In the genomic region with DNA sequence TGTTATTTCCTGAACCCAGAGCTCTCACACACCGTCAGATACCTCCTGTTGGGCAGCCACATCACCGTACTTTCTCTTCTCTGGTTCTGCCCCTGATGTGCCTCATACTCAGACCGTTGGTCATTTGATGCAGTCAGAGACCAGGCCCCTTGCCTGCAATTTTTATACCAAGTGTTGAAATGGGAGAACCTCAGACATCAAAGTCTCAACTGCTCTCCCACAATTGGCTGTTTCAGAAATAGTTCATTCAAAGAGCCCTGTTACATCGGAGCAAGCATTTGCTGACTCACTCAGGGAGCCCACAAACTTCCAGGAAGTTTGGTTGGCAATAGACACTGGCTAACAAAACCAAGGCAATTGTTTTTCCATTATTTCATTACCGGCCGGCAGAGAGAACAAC, we compare ENCODE assay signal across 11 cellular contexts. TPM values are rescaled to one million over a fixed set of nuclear protein-coding genes. Genes with fewer than 3 reads are reported as not detected.
DNase-seq lines count a peak whose midpoint lies in the region; ATAC-seq, FAIRE-seq and TF ChIP-seq lines count a peak whose summit lies in the region.
"Had no signal": no experiment of that assay in that cellular context is flagged by ENCODE, and none has a peak within 500 bp of the region (broad histone marks: within the 10 kb centered on the region; RNA-seq: fewer than 3 reads in every experiment).

No MANE protein-coding gene starts in this region.

- intact Hi-C loops in activated T-helper 2 cell treated with anti-CD3 and anti-CD28 coated beads, Interferon-gamma antibody, Interleukin-2, Interleukin-4, amounts not matched to agents 10 μg/mL and 5 μg/mL and 100 μg/mL, durations not matched to agents 14 hours and 24 hours and 36 hours (cut with micrococcal nuclease) = no loop called here

- H3K27ac ChIP-seq in CD8-positive, alpha-beta memory T cell (ENCODE audit: low read depth, low read length) = no peak overlapping the region

- peak overlapping the region in 4 of 7 donors; percentile 12 to 79 (median 42) for H3K4me3 Mint-ChIP-seq in CD8-positive, alpha-beta memory T cell
- H3K4me3 Mint-ChIP-seq in osteocyte (ENCODE audit: unreplicated experiment) = no peak overlapping the region
- no peak overlapping the region for H3K4me3 Mint-ChIP-seq in activated T-helper 2 cell treated with anti-CD3 and anti-CD28 coated beads, Interferon-gamma antibody, Interleukin-2, Interleukin-4, amounts not matched to agents 10 μg/mL and 5 μg/mL and 100 μg/mL, durations not matched to agents 14 hours and 24 hours and 36 hours (ENCODE audit: low read depth)

- H3K4me1 Mint-ChIP-seq in CD8-positive, alpha-beta memory T cell = peaks cover 0 to 12% (median 7%) of the 10 kb centered on the region in 3 donors
- H3K4me1 Mint-ChIP-seq in osteocyte (ENCODE audit: unreplicated experiment) = peaks cover 16% of the 10 kb centered on the region
- no peaks in the 10 kb centered on the region for H3K4me1 Mint-ChIP-seq in activated T-helper 2 cell treated with anti-CD3 and anti-CD28 coated beads, Interferon-gamma antibody, Interleukin-2, Interleukin-4, amounts not matched to agents 10 μg/mL and 5 μg/mL and 100 μg/mL, durations not matched to agents 14 hours and 24 hours and 36 hours (ENCODE audit: low read depth)

- FAIRE-seq in RCC 7860 (lab: Jason Lieb, UNC) = no peak

- no peaks in the 10 kb centered on the region for H3K36me3 ChIP-seq in CD8-positive, alpha-beta memory T cell (ENCODE audit: insufficient read depth, low read length)

- no peaks in the 10 kb centered on the region for H3K9me3 ChIP-seq in CD8-positive, alpha-beta memory T cell (ENCODE audit: low read length)

- H3K27ac Mint-ChIP-seq in CD8-positive, alpha-beta memory T cell = peak overlapping the region in 6 of 8 donors; percentile 50 to 90 (median 74)
- peak overlapping the region; percentile 45 for H3K27ac Mint-ChIP-seq in osteocyte (ENCODE audit: unreplicated experiment)
- no peak overlapping the region for H3K27ac Mint-ChIP-seq in activated T-helper 2 cell treated with anti-CD3 and anti-CD28 coated beads, Interferon-gamma antibody, Interleukin-2, Interleukin-4, amounts not matched to agents 10 μg/mL and 5 μg/mL and 100 μg/mL, durations not matched to agents 14 hours and 24 hours and 36 hours

- H3K27me3 Mint-ChIP-seq in CD8-positive, alpha-beta memory T cell = no peaks in the 10 kb centered on the region
- H3K27me3 Mint-ChIP-seq in osteocyte (ENCODE audit: unreplicated experiment) = no peaks in the 10 kb centered on the region
- no peaks in the 10 kb centered on the region for H3K27me3 Mint-ChIP-seq in activated T-helper 2 cell treated with anti-CD3 and anti-CD28 coated beads, Interferon-gamma antibody, Interleukin-2, Interleukin-4, amounts not matched to agents 10 μg/mL and 5 μg/mL and 100 μg/mL, durations not matched to agents 14 hours and 24 hours and 36 hours (ENCODE audit: low read depth)

- peaks cover 6 to 26% (median 20%) of the 10 kb centered on the region in 5 donors for H3K9me3 Mint-ChIP-seq in CD8-positive, alpha-beta memory T cell
- H3K9me3 Mint-ChIP-seq in osteocyte (ENCODE audit: unreplicated experiment) = no peaks in the 10 kb centered on the region
- H3K9me3 Mint-ChIP-seq in activated T-helper 2 cell treated with anti-CD3 and anti-CD28 coated beads, Interferon-gamma antibody, Interleukin-2, Interleukin-4, amounts not matched to agents 10 μg/mL and 5 μg/mL and 100 μg/mL, durations not matched to agents 14 hours and 24 hours and 36 hours = peaks cover 12% of the 10 kb centered on the region

- no peak for DNase-seq in CD8-positive, alpha-beta memory T cell
- DNase-seq in RCC 7860 (ENCODE audit: low spot score) = peak; percentile 70
- DNase-seq in epithelial cell of proximal tubule (ENCODE audit: low read depth) = peak; percentile 81
- no peak for DNase-seq in osteocyte (ENCODE audit: extremely low spot score, unreplicated experiment)
- no peak for DNase-seq in NCI-H446 (lab: John Stamatoyannopoulos, UW)
- DNase-seq in activated T-helper 2 cell treated with anti-CD3 and anti-CD28 coated beads, Interferon-gamma antibody, Interleukin-2, Interleukin-4, amounts not matched to agents 10 μg/mL and 5 μg/mL and 100 μg/mL, durations not matched to agents 14 hours and 24 hours and 36 hours (ENCODE audit: low spot score) = no peak
- DNase-seq: cerebellar nuclear complex, NCI-H446 treated with DMSO at 0.1 percent for 48 hours, SW 1271 had no signal

- CTCF ChIA-PET in CD8-positive, alpha-beta memory T cell (lab: Charles Lee) = no interaction called here

- H3K4me1 ChIP-seq in CD8-positive, alpha-beta memory T cell (ENCODE audit: insufficient read depth, low read length) = no peaks in the 10 kb centered on the region

- H3K4me3 ChIP-seq in CD8-positive, alpha-beta memory T cell (ENCODE audit: low read length) = no peak overlapping the region
- no peak overlapping the region for H3K4me3 ChIP-seq in epithelial cell of proximal tubule (ENCODE audit: low read depth, low read length)

- no peaks in the 10 kb centered on the region for H3K27me3 ChIP-seq in CD8-positive, alpha-beta memory T cell (ENCODE audit: insufficient read depth, low read length, poor library complexity, severe bottlenecking)

- POLR2A ChIA-PET in CD8-positive, alpha-beta memory T cell (lab: Charles Lee) = no interaction called here

- TF ChIP-seq CTCF in epithelial cell of proximal tubule (conservative IDR thresholded peaks at IDR 0.05; ENCODE audit: low read depth, low read length) (no peak), osteocyte (IDR thresholded peaks at IDR 0.05) (no peak)

- H3K36me3 Mint-ChIP-seq in CD8-positive, alpha-beta memory T cell = peaks cover 0 to 6% (median 0%) of the 10 kb centered on the region in 3 donors
- H3K36me3 Mint-ChIP-seq in osteocyte (ENCODE audit: unreplicated experiment) = peaks cover 2% of the 10 kb centered on the region
- no peaks in the 10 kb centered on the region for H3K36me3 Mint-ChIP-seq in activated T-helper 2 cell treated with anti-CD3 and anti-CD28 coated beads, Interferon-gamma antibody, Interleukin-2, Interleukin-4, amounts not matched to agents 10 μg/mL and 5 μg/mL and 100 μg/mL, durations not matched to agents 14 hours and 24 hours and 36 hours (ENCODE audit: low read depth)

- no peak for ATAC-seq in GM21526 (IDR thresholded peaks at IDR 0.05; ENCODE audit: low FRiP score, unreplicated experiment)
- ATAC-seq in HG03135 (IDR thresholded peaks at IDR 0.05; ENCODE audit: unreplicated experiment) = no peak

RNA-seq across cellular contexts. Expression of a gene that starts 33.5 kb away (rescaled TPM):
- total RNA-seq in CD8-positive, alpha-beta memory T cell = under 1 TPM; 0.11 to 0.31 TPM
- polyA plus RNA-seq in CD8-positive, alpha-beta memory T cell = 6.4 TPM
- total RNA-seq in epithelial cell of proximal tubule (3.2 and 4.3 TPM in 2 replicates), osteocyte (41.7 and 45.6 TPM in 2 replicates)
- total RNA-seq in activated T-helper 2 cell treated with anti-CD3 and anti-CD28 coated beads, Interferon-gamma antibody, Interleukin-2, Interleukin-4, amounts not matched to agents 10 μg/mL and 5 μg/mL and 100 μg/mL, durations not matched to agents 14 hours and 24 hours and 36 hours = 0.02 and 0.05 TPM in 2 replicates

Comparison
In these comparisons a context has a peak if more than half of its experiments do, and no peak if none do; other contexts are left out.
1. DNase-seq: peak in RCC 7860 (single experiment) and epithelial cell of proximal tubule (single experiment); none in CD8-positive, alpha-beta memory T cell (0 of 5), osteocyte (single experiment), NCI-H446 (0 of 2) and activated T-helper 2 cell treated with anti-CD3 and anti-CD28 coated beads, Interferon-gamma antibody, Interleukin-2, Interleukin-4, amounts not matched to agents 10 μg/mL and 5 μg/mL and 100 μg/mL, durations not matched to agents 14 hours and 24 hours and 36 hours (single experiment).
2. H3K4me3 Mint-ChIP-seq: peak in CD8-positive, alpha-beta memory T cell (4 of 7); none in osteocyte (single experiment) and activated T-helper 2 cell treated with anti-CD3 and anti-CD28 coated beads, Interferon-gamma antibody, Interleukin-2, Interleukin-4, amounts not matched to agents 10 μg/mL and 5 μg/mL and 100 μg/mL, durations not matched to agents 14 hours and 24 hours and 36 hours (single experiment).